ENCODE assay signal across 25 cellular contexts in the genomic region with DNA sequence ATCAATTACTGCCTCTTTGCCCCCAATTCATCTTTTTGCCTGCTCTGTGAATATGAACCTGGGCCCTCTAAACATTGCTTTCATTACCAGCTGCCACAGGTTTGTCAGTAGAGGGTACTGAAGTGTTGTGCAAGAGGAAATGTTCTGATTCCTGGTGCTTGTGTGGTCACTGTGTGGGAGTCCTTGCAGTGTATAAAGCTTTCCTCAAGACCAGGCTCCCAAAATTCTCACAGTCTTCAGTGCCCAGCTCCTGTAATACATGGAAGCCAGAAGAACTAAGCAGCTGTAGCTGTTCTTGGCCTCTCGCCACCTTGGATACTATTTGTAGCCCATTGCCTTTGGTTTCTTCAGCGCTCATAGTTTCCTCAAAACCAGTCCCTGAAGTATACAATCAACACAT.
DNase-seq lines count a peak whose midpoint lies in the region; ATAC-seq and TF ChIP-seq lines count a peak whose summit lies in the region.
"Had no signal": no experiment of that assay in that cellular context is flagged by ENCODE, and none has a peak within 500 bp of the region (broad histone marks: within the 10 kb centered on the region; RNA-seq: fewer than 3 reads in every experiment).

No MANE protein-coding gene starts in this region.

- H3K79me2 ChIP-seq in fibroblast of lung (ENCODE audit: control insufficient read depth, insufficient read depth, low read length): no peaks in the 10 kb centered on the region

- H3K4me2 ChIP-seq in fibroblast of lung (ENCODE audit: extremely low read depth, insufficient read depth, low read length): no peak overlapping the region

- H3K4me3 ChIP-seq in fibroblast of lung (replicated peaks in 1 of 4; ENCODE audit: control extremely low read depth in 1 of 4, insufficient read depth in 1 of 4, low read depth in 3 of 4, low read length in 4 of 4) (no peak overlapping the region), upper lobe of right lung (no peak overlapping the region), brain microvascular endothelial cell (ENCODE audit: low read depth, low read length) (no peak overlapping the region)
- H3K4me3 ChIP-seq: dorsolateral prefrontal cortex, sigmoid colon, suprapubic skin, vagina had no signal

- peaks cover 3 to 33% (median 7%) of the 10 kb centered on the region in 9 donors for H3K9me3 Mint-ChIP-seq in naive thymus-derived CD8-positive, alpha-beta T cell
- H3K9me3 Mint-ChIP-seq: activated CD4-positive, alpha-beta T cell treated with anti-CD3 and anti-CD28 coated beads, Interleukin-2, amount 10 ng/mL, durations not matched to agents 7 days and 5 days; H9; nephron had no signal

- H3K36me3 ChIP-seq in fibroblast of lung (ENCODE audit: control insufficient read depth, insufficient read depth, low read length): no peaks in the 10 kb centered on the region
- H3K36me3 ChIP-seq in upper lobe of right lung: no peaks in the 10 kb centered on the region
- H3K36me3 ChIP-seq in brain microvascular endothelial cell (replicated peaks): no peaks in the 10 kb centered on the region
- H3K36me3 ChIP-seq: sigmoid colon, suprapubic skin, vagina had no signal

- H3K4me1 ChIP-seq in fibroblast of lung (ENCODE audit: control insufficient read depth, extremely low read depth, insufficient read depth, low read length) (no peaks in the 10 kb centered on the region), upper lobe of right lung (no peaks in the 10 kb centered on the region)
- H3K4me1 ChIP-seq: sigmoid colon, suprapubic skin, vagina had no signal

- H3K9me3 ChIP-seq in fibroblast of lung (ENCODE audit: control insufficient read depth, insufficient read depth, low read depth, low read length): no peaks in the 10 kb centered on the region
- no peaks in the 10 kb centered on the region for H3K9me3 ChIP-seq in upper lobe of right lung
- H3K9me3 ChIP-seq: sigmoid colon, suprapubic skin, vagina had no signal

- no peak overlapping the region for H2AFZ ChIP-seq in fibroblast of lung (ENCODE audit: low read length)

- in situ Hi-C loops in brain microvascular endothelial cell (cut with HindIII; ENCODE audit: low pct_ligation_motif_present, low sequenced_read_pairs): no loop called here

- H3K27ac Mint-ChIP-seq in naive thymus-derived CD8-positive, alpha-beta T cell: no peak overlapping the region
- H3K27ac Mint-ChIP-seq: activated CD4-positive, alpha-beta T cell treated with anti-CD3 and anti-CD28 coated beads, Interleukin-2, amount 10 ng/mL, durations not matched to agents 7 days and 5 days; activated naive CD8-positive, alpha-beta T cell treated with anti-CD3 and anti-CD28 coated beads, Interleukin-2, amount 50 U/mL, for 24 hours; activated T-helper 2 cell treated with anti-CD3 and anti-CD28 coated beads, Interferon-gamma antibody, Interleukin-2, Interleukin-4, amounts not matched to agents 10 μg/mL and 5 μg/mL and 100 μg/mL, durations not matched to agents 14 hours and 24 hours and 36 hours; H9; nephron had no signal

- no peaks in the 10 kb centered on the region for H3K27me3 Mint-ChIP-seq in naive thymus-derived CD8-positive, alpha-beta T cell
- H3K27me3 Mint-ChIP-seq: activated CD4-positive, alpha-beta T cell treated with anti-CD3 and anti-CD28 coated beads, Interleukin-2, amount 10 ng/mL, durations not matched to agents 7 days and 5 days; activated naive CD8-positive, alpha-beta T cell treated with anti-CD3 and anti-CD28 coated beads, Interleukin-2, amount 50 U/mL, for 24 hours had no signal

- POLR2A ChIA-PET in naive thymus-derived CD8-positive, alpha-beta T cell (lab: Charles Lee): no interaction called here

- TF ChIP-seq CTCF in fibroblast of lung (conservative IDR thresholded peaks at IDR 0.05 in 1 of 2, IDR thresholded peaks at IDR 0.05 in 1 of 2; ENCODE audit: low read depth in 1 of 2, low read length in 2 of 2) (peak in 1 of 2 donors; percentile 1), upper lobe of right lung (IDR thresholded peaks at IDR 0.05) (no peak), brain microvascular endothelial cell (IDR thresholded peaks at IDR 0.05; ENCODE audit: low read depth, low read length, missing control alignments) (no peak)

- no peaks in the 10 kb centered on the region for H3K27me3 ChIP-seq in fibroblast of lung (ENCODE audit: control insufficient read depth, insufficient read depth, low read length)
- no peaks in the 10 kb centered on the region for H3K27me3 ChIP-seq in upper lobe of right lung
- no peaks in the 10 kb centered on the region for H3K27me3 ChIP-seq in brain microvascular endothelial cell (replicated peaks)
- H3K27me3 ChIP-seq: dorsolateral prefrontal cortex, sigmoid colon, suprapubic skin, vagina had no signal

- no peak overlapping the region for H3K9ac ChIP-seq in fibroblast of lung (ENCODE audit: insufficient read depth, low read length)

- ATAC-seq in upper lobe of right lung: peak; percentile 28
- no peak for ATAC-seq in naive thymus-derived CD8-positive, alpha-beta T cell
- ATAC-seq: activated naive CD8-positive, alpha-beta T cell treated with anti-CD3 and anti-CD28 coated beads, Interleukin-2, amount 50 U/mL, for 24 hours had no signal

- peaks cover 0 to 3% (median 0%) of the 10 kb centered on the region in 3 donors for H3K36me3 Mint-ChIP-seq in naive thymus-derived CD8-positive, alpha-beta T cell

- intact Hi-C loops in upper lobe of right lung (cut with DNase I): no loop called here

- no peaks in the 10 kb centered on the region for H4K20me1 ChIP-seq in fibroblast of lung (ENCODE audit: control insufficient read depth, extremely low read depth, insufficient read depth, low read length)

- no peak overlapping the region for H3K4me3 Mint-ChIP-seq in naive thymus-derived CD8-positive, alpha-beta T cell
- H3K4me3 Mint-ChIP-seq: activated CD4-positive, alpha-beta T cell treated with anti-CD3 and anti-CD28 coated beads, Interleukin-2, amount 10 ng/mL, durations not matched to agents 7 days and 5 days; activated naive CD8-positive, alpha-beta T cell treated with anti-CD3 and anti-CD28 coated beads, Interleukin-2, amount 50 U/mL, for 24 hours; H9; nephron had no signal

- no peaks in the 10 kb centered on the region for H3K4me1 Mint-ChIP-seq in naive thymus-derived CD8-positive, alpha-beta T cell
- H3K4me1 Mint-ChIP-seq: activated CD4-positive, alpha-beta T cell treated with anti-CD3 and anti-CD28 coated beads, Interleukin-2, amount 10 ng/mL, durations not matched to agents 7 days and 5 days; activated naive CD8-positive, alpha-beta T cell treated with anti-CD3 and anti-CD28 coated beads, Interleukin-2, amount 50 U/mL, for 24 hours; H9; nephron had no signal

- no peak overlapping the region for H3K27ac ChIP-seq in fibroblast of lung (ENCODE audit: insufficient read depth, low read length)
- no peak overlapping the region for H3K27ac ChIP-seq in upper lobe of right lung
- H3K27ac ChIP-seq in brain microvascular endothelial cell: no peak overlapping the region
- H3K27ac ChIP-seq: dorsolateral prefrontal cortex, RWPE1, sigmoid colon, suprapubic skin, vagina had no signal

- peak; percentile 22 for DNase-seq in SIG-M5 treated with dmso at 0.1 percent for 504 hours (lab: John Stamatoyannopoulos, UW; ENCODE audit: unreplicated experiment)
- DNase-seq in SIG-M5 (lab: John Stamatoyannopoulos, UW): no peak
- DNase-seq in SKM-1 (lab: John Stamatoyannopoulos, UW; ENCODE audit: unreplicated experiment): peak; percentile 3
- DNase-seq in fibroblast of lung (ENCODE audit: low read depth in 2 of 2): peak; percentile 18 to 32
- no peak for DNase-seq in upper lobe of right lung
- DNase-seq in naive thymus-derived CD8-positive, alpha-beta T cell: no peak
- no peak for DNase-seq in brain microvascular endothelial cell
- no peak for DNase-seq in DMS153 (lab: John Stamatoyannopoulos, UW)
- DNase-seq: activated CD4-positive, alpha-beta T cell treated with anti-CD3 and anti-CD28 coated beads, Interleukin-2, amount 10 ng/mL, durations not matched to agents 7 days and 5 days; activated naive CD8-positive, alpha-beta T cell treated with anti-CD3 and anti-CD28 coated beads, Interleukin-2, amount 50 U/mL, for 24 hours; COR-L47; dorsolateral prefrontal cortex; erythroblast; H9; mesenchymal stem cell; NCI-H1694 treated with DMSO at 0.1 percent for 48 hours; NK-92 treated with Interleukin-12 subunit alpha and Interleukin-12 subunit beta, amount 100 ng/mL, for 24 hours; posterior cingulate gyrus; sigmoid colon; SW 1271 had no signal

Comparison
In these comparisons a context has a peak if more than half of its experiments do, and no peak if none do; other contexts are left out.
1. DNase-seq: peak in SIG-M5 treated with dmso at 0.1 percent for 504 hours (single experiment), SKM-1 (single experiment) and fibroblast of lung (2 of 2); none in SIG-M5 (single experiment), upper lobe of right lung (single experiment), naive thymus-derived CD8-positive, alpha-beta T cell (0 of 10), brain microvascular endothelial cell (single experiment) and DMS153 (single experiment).